In the genomic region with DNA sequence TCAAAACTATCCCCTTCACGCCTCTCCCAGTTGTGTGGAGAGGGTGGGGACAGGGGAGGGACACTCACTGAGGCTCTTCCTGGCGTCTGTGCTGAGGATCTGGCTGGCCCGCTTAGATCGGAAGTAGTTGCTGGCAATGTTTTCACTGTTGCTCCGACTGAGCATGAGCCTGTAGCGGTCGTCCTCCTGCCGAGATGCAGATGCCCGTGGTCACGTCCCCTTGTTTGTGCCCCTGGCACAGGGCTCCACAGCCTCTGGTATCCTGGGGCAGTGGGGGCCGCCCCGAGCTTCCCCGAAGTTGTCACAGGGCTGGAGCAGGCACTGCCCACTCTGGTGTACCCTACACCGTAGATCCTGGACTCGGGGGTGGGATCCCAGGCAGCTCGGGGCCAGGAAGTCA, we compare ENCODE assay signal across 13 cellular contexts. TPM values are rescaled to one million over a fixed set of nuclear protein-coding genes. Genes with fewer than 3 reads are reported as not detected.
"Had no signal": no experiment of that assay in that cellular context is flagged by ENCODE, and none has a peak within 500 bp of the region (broad histone marks: within the 10 kb centered on the region; RNA-seq: fewer than 3 reads in every experiment).

No MANE protein-coding gene starts in this region.

- H3K27ac ChIP-seq: epithelial cell of prostate, parathyroid adenoma had no signal

- H3K4me1 ChIP-seq: parathyroid adenoma had no signal

- DNase-seq: activated naive CD8-positive, alpha-beta T cell treated with anti-CD3 and anti-CD28 coated beads, Interleukin-2, amount 10 ng/mL, durations not matched to agents 7 days and 5 days; effector memory CD8-positive, alpha-beta T cell; kidney; naive B cell; stimulated activated CD4-positive, alpha-beta T cell treated with anti-CD3 and anti-CD28 coated beads, Interleukin-4, amount 100 ng/mL, for 1 hour; stimulated activated naive B cell treated with anti-CD40 and anti-IgM and Interleukin-4, amounts not matched to agents 10 μg/mL and 1 μg/mL and 100 μg/mL, for 72 hours; substantia nigra; trophoblast cell had no signal

- H3K9ac ChIP-seq: parathyroid adenoma had no signal

- H2AFZ ChIP-seq: parathyroid adenoma had no signal

RNA-seq across cellular contexts. Expression of a gene that starts 51.7 kb away (rescaled TPM):
- total RNA-seq: activated CD8-positive, alpha-beta memory T cell treated with anti-CD3 and anti-CD28 coated beads for 36 hours; activated naive CD8-positive, alpha-beta T cell treated with anti-CD3 and anti-CD28 coated beads, Interleukin-2, amount 10 ng/mL, durations not matched to agents 7 days and 5 days; activated T-helper 1 cell treated with anti-CD3 and anti-CD28 coated beads, Interleukin-12 subunit alpha, Interleukin-12 subunit beta, Interleukin-2, Interleukin-4 antibody, amounts not matched to agents 30 ng/mL and 10 ng/mL and 1 ng/mL, durations not matched to agents 14 hours and 24 hours and 36 hours; SK-MEL-5 had no signal
